ENCODE assay signal across 20 cellular contexts in genomic region chr20:23114018-23114417, GRCh38. TPM values are rescaled to one million over a fixed set of nuclear protein-coding genes. Genes with fewer than 3 reads are reported as not detected.
DNase-seq lines count a peak whose midpoint lies in the region; ATAC-seq and TF ChIP-seq lines count a peak whose summit lies in the region.
"Had no signal": no experiment of that assay in that cellular context is flagged by ENCODE, and none has a peak within 500 bp of the region (broad histone marks: within the 10 kb centered on the region; RNA-seq: fewer than 3 reads in every experiment).

No MANE protein-coding gene starts in this region.

- H3K36me3 ChIP-seq in PC-9 (ENCODE audit: low read depth), result no peaks in the 10 kb centered on the region
- H3K36me3 ChIP-seq: breast epithelium had no signal

- no peaks in the 10 kb centered on the region for H3K79me2 ChIP-seq in PC-9 (ENCODE audit: low read depth)

- intact Hi-C loops in Right ventricle myocardium superior (cut with DNase I) (no loop called here), PC-9 (cut with micrococcal nuclease; ENCODE audit: unreplicated experiment) (no loop called here)

- no peak for TF ChIP-seq CTCF in PC-9 (conservative IDR thresholded peaks at IDR 0.05)

- H4K20me1 ChIP-seq in PC-9 (ENCODE audit: insufficient read depth), result no peaks in the 10 kb centered on the region

- peak; percentile 81 for DNase-seq in CD1c-positive myeloid dendritic cell (ENCODE audit: extremely low spot score)
- DNase-seq in SKM-1 (lab: John Stamatoyannopoulos, UW; ENCODE audit: unreplicated experiment), result peak; percentile 18
- DNase-seq in Right ventricle myocardium superior, result peak; percentile 72
- DNase-seq in pons (ENCODE audit: low spot score), result peak; percentile 43
- no peak for DNase-seq in GM19240 (ENCODE audit: insufficient read length, low spot score)
- no peak for DNase-seq in NCI-H1092 treated with DMSO at 0.1 percent for 48 hours (lab: John Stamatoyannopoulos, UW)
- DNase-seq in PC-9, result no peak
- DNase-seq: activated CD4-positive, CD25-positive, alpha-beta regulatory T cell; activated CD8-positive, alpha-beta memory T cell treated with anti-CD3 and anti-CD28 coated beads, Interleukin-2, amount 50 U/mL, for 48 hours; activated naive CD4-positive, alpha-beta T cell treated with anti-CD3 and anti-CD28 coated beads, Interleukin-2, amount 50 U/mL, for 16 hours; effector memory CD4-positive, alpha-beta T cell; foreskin fibroblast; GOT3; immature natural killer cell; NCI-H1436 treated with DMSO at 0.1 percent for 48 hours; retina; stimulated activated naive B cell treated with anti-CD40 and anti-IgM and Interleukin-4, amounts not matched to agents 10 μg/mL and 1 μg/mL and 100 μg/mL, for 72 hours had no signal

- H3K27ac ChIP-seq in PC-9, result no peak overlapping the region
- H3K27ac ChIP-seq: breast epithelium had no signal

- H3K4me3 ChIP-seq in PC-9, result no peak overlapping the region
- H3K4me3 ChIP-seq: breast epithelium had no signal

- H3K9me2 ChIP-seq in PC-9 (ENCODE audit: insufficient read depth), result no peaks in the 10 kb centered on the region

- BruUV-seq in PC-9 (replicated peaks; lab: Mats Ljungman, UMichigan), result no TSS peak

- no peaks in the 10 kb centered on the region for H3K27me3 ChIP-seq in PC-9 (ENCODE audit: insufficient read depth, low read depth)
- H3K27me3 ChIP-seq: breast epithelium had no signal

- CTCF ChIA-PET in PC-9 (lab: Charles Lee), result no interaction called here

- no peaks in the 10 kb centered on the region for H3K9me3 ChIP-seq in PC-9 (ENCODE audit: insufficient read depth, low read depth)
- H3K9me3 ChIP-seq: breast epithelium had no signal

- H3K4me1 ChIP-seq in PC-9 (replicated peaks; ENCODE audit: insufficient read depth), result no peaks in the 10 kb centered on the region
- H3K4me1 ChIP-seq: breast epithelium had no signal

- no peak overlapping the region for H2AFZ ChIP-seq in PC-9

- H3K4me2 ChIP-seq in PC-9, result no peak overlapping the region

- no peaks in the 10 kb centered on the region for H3F3A ChIP-seq in PC-9 (ENCODE audit: insufficient read depth, low read depth)

- ATAC-seq in Right ventricle myocardium superior (ENCODE audit: poor library complexity), result peak; percentile 45
- no peak for ATAC-seq in GM21528 (IDR thresholded peaks at IDR 0.05; ENCODE audit: low FRiP score, unreplicated experiment)
- ATAC-seq: stimulated activated naive B cell treated with anti-CD40 and anti-IgM and Interleukin-4, amounts not matched to agents 10 μg/mL and 1 μg/mL and 100 μg/mL, for 72 hours had no signal

- POLR2A ChIA-PET in PC-9 (lab: Charles Lee; ENCODE audit: unreplicated experiment), result no interaction called here

RNA-seq across cellular contexts. Expression of gene CD93, which starts 27.9 kb away (rescaled TPM):
- total RNA-seq in Right ventricle myocardium superior (37.0 TPM), PC-9 (2021) (0.07 TPM in 1 of 2 replicates, not detected in the other)
- total RNA-seq: OCI-LY7 had no signal

Comparison
In these comparisons a context has a peak if more than half of its experiments do, and no peak if none do; other contexts are left out.
1. DNase-seq: peak in CD1c-positive myeloid dendritic cell (single experiment), SKM-1 (single experiment), Right ventricle myocardium superior (single experiment) and pons (single experiment); none in GM19240 (single experiment), NCI-H1092 treated with DMSO at 0.1 percent for 48 hours (single experiment) and PC-9 (0 of 2).
2. RNA of gene CD93, which starts 27.9 kb away (total RNA-seq): 37.0 TPM in Right ventricle myocardium superior (single experiment); 0.07 TPM in PC-9; every median in the first group is over 10 times any median in the second.